ENCODE assay signal across 17 cellular contexts in genomic region chr4:100569196-100569595, GRCh38. TPM values are rescaled to one million over a fixed set of nuclear protein-coding genes. Genes with fewer than 3 reads are reported as not detected.
DNase-seq lines count a peak whose midpoint lies in the region; ATAC-seq and TF ChIP-seq lines count a peak whose summit lies in the region.
"Had no signal": no experiment of that assay in that cellular context is flagged by ENCODE, and none has a peak within 500 bp of the region (broad histone marks: within the 10 kb centered on the region; RNA-seq: fewer than 3 reads in every experiment).

No MANE protein-coding gene starts in this region.

- H3K27ac Mint-ChIP-seq in CD4-positive, alpha-beta T cell = no peak overlapping the region
- H3K27ac Mint-ChIP-seq in activated CD4-positive, alpha-beta memory T cell treated with anti-CD3 and anti-CD28 coated beads for 36 hours = no peak overlapping the region
- no peak overlapping the region for H3K27ac Mint-ChIP-seq in chondrocyte (ENCODE audit: unreplicated experiment)

- CTCF ChIA-PET in CD4-positive, alpha-beta T cell (lab: Charles Lee) = interaction anchor here (1.3 kb wide), 1 partner anchor 100 kb away, joined by 3 read pairs; no protein-coding TSS in a partner anchor
- CTCF ChIA-PET in activated CD4-positive, alpha-beta memory T cell treated with anti-CD3 and anti-CD28 coated beads for 36 hours (lab: Charles Lee) = interaction anchor here (0.6 to 0.7 kb wide), 2 partner anchors 25 to 93 kb away, joined by 3 read pairs; no protein-coding TSS in a partner anchor

- POLR2A ChIA-PET in CD4-positive, alpha-beta T cell (lab: Charles Lee) = no interaction called here
- POLR2A ChIA-PET in activated CD4-positive, alpha-beta memory T cell treated with anti-CD3 and anti-CD28 coated beads for 36 hours (lab: Charles Lee) = interaction anchor here (0.7 kb wide), 1 partner anchor 476 kb away, joined by 3 read pairs; no protein-coding TSS in a partner anchor

- no peak for TF ChIP-seq CTCF in CD4-positive, alpha-beta T cell (IDR thresholded peaks at IDR 0.05)
- no peak for TF ChIP-seq CTCF in chondrocyte (IDR thresholded peaks at IDR 0.05)

- H3K27ac ChIP-seq in CD4-positive, alpha-beta T cell (ENCODE audit: low read depth, low read length) = no peak overlapping the region
- H3K27ac ChIP-seq: BLaER1, brain microvascular endothelial cell, HL-60, neutrophil had no signal

- H3K9me3 Mint-ChIP-seq in CD4-positive, alpha-beta T cell = no peaks in the 10 kb centered on the region
- H3K9me3 Mint-ChIP-seq in activated CD4-positive, alpha-beta memory T cell treated with anti-CD3 and anti-CD28 coated beads for 36 hours = no peaks in the 10 kb centered on the region
- H3K9me3 Mint-ChIP-seq in chondrocyte (ENCODE audit: low read depth) = no peaks in the 10 kb centered on the region

- intact Hi-C loops in CD4-positive, alpha-beta T cell (cut with DNase I, micrococcal nuclease) = no loop called here
- intact Hi-C loops in activated CD4-positive, alpha-beta memory T cell treated with anti-CD3 and anti-CD28 coated beads for 36 hours (cut with micrococcal nuclease) = loop anchor here (1.0 to 5.0 kb wide), 3 partner anchors 470 to 752 kb away; partner anchors contain the start of gene DAPP1

- H3K36me3 Mint-ChIP-seq in CD4-positive, alpha-beta T cell (ENCODE audit: low read depth) = no peaks in the 10 kb centered on the region
- no peaks in the 10 kb centered on the region for H3K36me3 Mint-ChIP-seq in activated CD4-positive, alpha-beta memory T cell treated with anti-CD3 and anti-CD28 coated beads for 36 hours
- no peaks in the 10 kb centered on the region for H3K36me3 Mint-ChIP-seq in chondrocyte (ENCODE audit: low read depth)

- H3K27me3 ChIP-seq in CD4-positive, alpha-beta T cell (ENCODE audit: control insufficient read depth, insufficient read depth, low read length) = no peaks in the 10 kb centered on the region
- H3K27me3 ChIP-seq: BLaER1, brain microvascular endothelial cell, neutrophil had no signal

- peaks cover 20% of the 10 kb centered on the region for H3K4me1 Mint-ChIP-seq in CD4-positive, alpha-beta T cell (ENCODE audit: low read depth)
- H3K4me1 Mint-ChIP-seq in activated CD4-positive, alpha-beta memory T cell treated with anti-CD3 and anti-CD28 coated beads for 36 hours (ENCODE audit: low read depth) = peaks cover 24% of the 10 kb centered on the region
- no peaks in the 10 kb centered on the region for H3K4me1 Mint-ChIP-seq in chondrocyte (ENCODE audit: low read depth)

- no peak for DNase-seq in CD4-positive, alpha-beta T cell
- DNase-seq in activated CD4-positive, alpha-beta memory T cell treated with anti-CD3 and anti-CD28 coated beads for 36 hours = peak; percentile 12
- DNase-seq in chondrocyte (ENCODE audit: low spot score) = no peak
- DNase-seq in activated effector memory CD4-positive, alpha-beta T cell treated with Interleukin-2 at 50 U/mL for 16 hours = no peak
- DNase-seq in GM03348 (ENCODE audit: low spot score) = no peak
- no peak for DNase-seq in NCI-H1048 (lab: John Stamatoyannopoulos, UW)
- DNase-seq: brain microvascular endothelial cell, mesenchymal stem cell, NCI-H2081 treated with DMSO at 0.1 percent for 48 hours, SHP77 had no signal

- no peaks in the 10 kb centered on the region for H3K27me3 Mint-ChIP-seq in CD4-positive, alpha-beta T cell
- H3K27me3 Mint-ChIP-seq in activated CD4-positive, alpha-beta memory T cell treated with anti-CD3 and anti-CD28 coated beads for 36 hours = no peaks in the 10 kb centered on the region
- peaks cover 18% of the 10 kb centered on the region for H3K27me3 Mint-ChIP-seq in chondrocyte (ENCODE audit: low read depth)

- no peak for ATAC-seq in CD4-positive, alpha-beta T cell (ENCODE audit: poor library complexity)
- ATAC-seq in GM18502 (IDR thresholded peaks at IDR 0.05; ENCODE audit: poor library complexity, unreplicated experiment) (peak; percentile 61), HG02852 (IDR thresholded peaks at IDR 0.05; ENCODE audit: unreplicated experiment) (peak; percentile 73)

- H3K9me3 ChIP-seq in CD4-positive, alpha-beta T cell (ENCODE audit: control insufficient read depth, low read length) = no peaks in the 10 kb centered on the region
- H3K9me3 ChIP-seq: BLaER1, neutrophil had no signal

- peak overlapping the region; percentile 12 for H3K4me3 Mint-ChIP-seq in CD4-positive, alpha-beta T cell
- H3K4me3 Mint-ChIP-seq in activated CD4-positive, alpha-beta memory T cell treated with anti-CD3 and anti-CD28 coated beads for 36 hours = no peak overlapping the region
- no peak overlapping the region for H3K4me3 Mint-ChIP-seq in chondrocyte (ENCODE audit: unreplicated experiment)

RNA-seq across cellular contexts. Expression of gene EMCN, which starts 51.4 kb away (rescaled TPM):
- total RNA-seq in CD4-positive, alpha-beta T cell = not detected
- not detected for total RNA-seq in activated CD4-positive, alpha-beta memory T cell treated with anti-CD3 and anti-CD28 coated beads for 36 hours
- total RNA-seq in chondrocyte = 0.19 TPM in 1 of 3 replicates, not detected in the others
- total RNA-seq: fibroblast of villous mesenchyme, LHCN-M2 had no signal
